1 cellular context compared by ENCODE assay signal in the genomic region with DNA sequence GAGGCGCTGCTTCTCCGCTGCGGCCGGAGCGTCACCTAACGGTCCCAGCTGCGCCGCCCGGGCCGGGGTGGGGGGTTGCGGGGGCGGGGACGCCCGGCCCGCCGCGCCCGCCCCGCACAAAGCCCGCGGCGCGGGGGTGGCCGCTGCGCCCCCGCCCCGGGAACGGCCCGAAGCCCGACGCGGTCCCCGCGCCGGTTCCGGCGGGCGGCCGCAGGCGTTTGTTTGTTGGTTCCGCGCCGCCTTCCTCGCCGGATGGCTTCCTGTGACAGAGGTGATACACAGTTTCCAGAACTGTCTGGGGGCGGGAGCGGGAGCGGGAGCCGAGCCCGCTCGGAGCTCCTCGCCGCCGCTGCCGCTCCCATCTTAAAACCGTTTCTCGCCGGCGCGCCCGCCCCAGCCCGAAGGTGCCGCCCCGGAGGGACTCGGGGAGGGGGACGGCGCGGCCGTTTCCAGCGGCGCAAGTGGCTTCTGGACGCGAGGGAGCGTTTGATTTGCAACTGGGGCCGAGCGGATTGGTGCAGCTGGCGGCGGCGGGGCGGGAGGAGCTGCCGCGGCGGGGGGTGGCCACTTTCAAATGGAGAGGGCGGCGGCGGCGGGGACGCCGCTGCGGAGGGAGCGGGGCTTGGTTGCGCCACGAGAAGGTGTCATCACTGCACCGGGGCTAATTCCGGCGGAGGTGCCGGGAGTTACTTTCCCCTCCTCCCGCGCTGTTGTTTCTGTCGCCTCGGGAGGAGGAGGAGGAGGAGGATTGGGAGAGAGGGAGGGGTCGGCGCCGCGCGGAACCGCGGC.
TF ChIP-seq lines count a peak whose summit lies in the region.

No MANE protein-coding gene starts in this region.

TF ChIP-seq in HepG2, 621 proteins besides CTCF, POLR2A, EP300 and RAD21 (continued from another document and continues in another):
- TF ChIP-seq, protein P1, sequence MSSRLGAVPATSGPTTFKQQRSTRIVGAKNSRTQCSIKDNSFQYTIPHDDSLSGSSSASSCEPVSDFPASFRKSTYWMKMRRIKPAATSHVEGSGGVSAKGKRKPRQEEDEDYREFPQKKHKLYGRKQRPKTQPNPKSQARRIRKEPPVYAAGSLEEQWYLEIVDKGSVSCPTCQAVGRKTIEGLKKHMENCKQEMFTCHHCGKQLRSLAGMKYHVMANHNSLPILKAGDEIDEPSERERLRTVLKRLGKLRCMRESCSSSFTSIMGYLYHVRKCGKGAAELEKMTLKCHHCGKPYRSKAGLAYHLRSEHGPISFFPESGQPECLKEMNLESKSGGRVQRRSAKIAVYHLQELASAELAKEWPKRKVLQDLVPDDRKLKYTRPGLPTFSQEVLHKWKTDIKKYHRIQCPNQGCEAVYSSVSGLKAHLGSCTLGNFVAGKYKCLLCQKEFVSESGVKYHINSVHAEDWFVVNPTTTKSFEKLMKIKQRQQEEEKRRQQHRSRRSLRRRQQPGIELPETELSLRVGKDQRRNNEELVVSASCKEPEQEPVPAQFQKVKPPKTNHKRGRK (CRISPR knock-in tag; IDR thresholded peaks at IDR 0.05), result no peak
- no peak for TF ChIP-seq ZEB1 (IDR thresholded peaks at IDR 0.05; ENCODE audit: insufficient replicate concordance, low read depth)
- TF ChIP-seq, protein P2, sequence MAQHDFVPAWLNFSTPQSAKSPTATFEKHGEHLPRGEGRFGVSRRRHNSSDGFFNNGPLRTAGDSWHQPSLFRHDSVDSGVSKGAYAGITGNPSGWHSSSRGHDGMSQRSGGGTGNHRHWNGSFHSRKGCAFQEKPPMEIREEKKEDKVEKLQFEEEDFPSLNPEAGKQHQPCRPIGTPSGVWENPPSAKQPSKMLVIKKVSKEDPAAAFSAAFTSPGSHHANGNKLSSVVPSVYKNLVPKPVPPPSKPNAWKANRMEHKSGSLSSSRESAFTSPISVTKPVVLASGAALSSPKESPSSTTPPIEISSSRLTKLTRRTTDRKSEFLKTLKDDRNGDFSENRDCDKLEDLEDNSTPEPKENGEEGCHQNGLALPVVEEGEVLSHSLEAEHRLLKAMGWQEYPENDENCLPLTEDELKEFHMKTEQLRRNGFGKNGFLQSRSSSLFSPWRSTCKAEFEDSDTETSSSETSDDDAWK (CRISPR knock-in tag; IDR thresholded peaks at IDR 0.05), result no peak
- no peak for TF ChIP-seq ZNF510 (CRISPR knock-in tag; IDR thresholded peaks at IDR 0.05; ENCODE audit: low read depth)
- TF ChIP-seq, protein P3, sequence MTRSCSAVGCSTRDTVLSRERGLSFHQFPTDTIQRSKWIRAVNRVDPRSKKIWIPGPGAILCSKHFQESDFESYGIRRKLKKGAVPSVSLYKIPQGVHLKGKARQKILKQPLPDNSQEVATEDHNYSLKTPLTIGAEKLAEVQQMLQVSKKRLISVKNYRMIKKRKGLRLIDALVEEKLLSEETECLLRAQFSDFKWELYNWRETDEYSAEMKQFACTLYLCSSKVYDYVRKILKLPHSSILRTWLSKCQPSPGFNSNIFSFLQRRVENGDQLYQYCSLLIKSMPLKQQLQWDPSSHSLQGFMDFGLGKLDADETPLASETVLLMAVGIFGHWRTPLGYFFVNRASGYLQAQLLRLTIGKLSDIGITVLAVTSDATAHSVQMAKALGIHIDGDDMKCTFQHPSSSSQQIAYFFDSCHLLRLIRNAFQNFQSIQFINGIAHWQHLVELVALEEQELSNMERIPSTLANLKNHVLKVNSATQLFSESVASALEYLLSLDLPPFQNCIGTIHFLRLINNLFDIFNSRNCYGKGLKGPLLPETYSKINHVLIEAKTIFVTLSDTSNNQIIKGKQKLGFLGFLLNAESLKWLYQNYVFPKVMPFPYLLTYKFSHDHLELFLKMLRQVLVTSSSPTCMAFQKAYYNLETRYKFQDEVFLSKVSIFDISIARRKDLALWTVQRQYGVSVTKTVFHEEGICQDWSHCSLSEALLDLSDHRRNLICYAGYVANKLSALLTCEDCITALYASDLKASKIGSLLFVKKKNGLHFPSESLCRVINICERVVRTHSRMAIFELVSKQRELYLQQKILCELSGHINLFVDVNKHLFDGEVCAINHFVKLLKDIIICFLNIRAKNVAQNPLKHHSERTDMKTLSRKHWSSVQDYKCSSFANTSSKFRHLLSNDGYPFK (CRISPR knock-in tag; IDR thresholded peaks at IDR 0.05; ENCODE audit: borderline replicate concordance), result peak; percentile 61; the same call in 1 of the 2 replicates
- TF ChIP-seq ZNF775 (CRISPR knock-in tag; IDR thresholded peaks at IDR 0.05; ENCODE audit: borderline replicate concordance), result no peak
- TF ChIP-seq TBX3 (IDR thresholded peaks at IDR 0.05; ENCODE audit: borderline replicate concordance), result peak; percentile 69
- TF ChIP-seq ISL2 (CRISPR knock-in tag; IDR thresholded peaks at IDR 0.05), result no peak
- TF ChIP-seq POLR2AphosphoS2 (IDR thresholded peaks at IDR 0.05; ENCODE audit: low read depth, low read length), result no peak
- TF ChIP-seq, protein P4, sequence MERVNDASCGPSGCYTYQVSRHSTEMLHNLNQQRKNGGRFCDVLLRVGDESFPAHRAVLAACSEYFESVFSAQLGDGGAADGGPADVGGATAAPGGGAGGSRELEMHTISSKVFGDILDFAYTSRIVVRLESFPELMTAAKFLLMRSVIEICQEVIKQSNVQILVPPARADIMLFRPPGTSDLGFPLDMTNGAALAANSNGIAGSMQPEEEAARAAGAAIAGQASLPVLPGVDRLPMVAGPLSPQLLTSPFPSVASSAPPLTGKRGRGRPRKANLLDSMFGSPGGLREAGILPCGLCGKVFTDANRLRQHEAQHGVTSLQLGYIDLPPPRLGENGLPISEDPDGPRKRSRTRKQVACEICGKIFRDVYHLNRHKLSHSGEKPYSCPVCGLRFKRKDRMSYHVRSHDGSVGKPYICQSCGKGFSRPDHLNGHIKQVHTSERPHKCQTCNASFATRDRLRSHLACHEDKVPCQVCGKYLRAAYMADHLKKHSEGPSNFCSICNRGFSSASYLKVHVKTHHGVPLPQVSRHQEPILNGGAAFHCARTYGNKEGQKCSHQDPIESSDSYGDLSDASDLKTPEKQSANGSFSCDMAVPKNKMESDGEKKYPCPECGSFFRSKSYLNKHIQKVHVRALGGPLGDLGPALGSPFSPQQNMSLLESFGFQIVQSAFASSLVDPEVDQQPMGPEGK (CRISPR knock-in tag; IDR thresholded peaks at IDR 0.05), result peak; percentile 87
- TF ChIP-seq ZNF260 (CRISPR knock-in tag; IDR thresholded peaks at IDR 0.05; ENCODE audit: borderline replicate concordance, low read depth), result no peak
- no peak for TF ChIP-seq KLF13 (CRISPR knock-in tag; IDR thresholded peaks at IDR 0.05)
- TF ChIP-seq HNRNPH1 (optimal IDR thresholded peaks at IDR 0.05; ENCODE audit: low read depth, low read length), result no peak
- 0 out of 2 replicates have a peak, but pooled peaks have one; percentile 26 for TF ChIP-seq JUNB (CRISPR knock-in tag; IDR thresholded peaks at IDR 0.05; ENCODE audit: borderline replicate concordance)
- TF ChIP-seq HOXA7 (CRISPR knock-in tag; IDR thresholded peaks at IDR 0.05), result no peak
- peak; percentile 73 for TF ChIP-seq YY1 (IDR thresholded peaks at IDR 0.05; ENCODE audit: insufficient read depth, insufficient replicate concordance, low read depth, low read length)
- TF ChIP-seq ZNF577 (CRISPR knock-in tag; IDR thresholded peaks at IDR 0.05; ENCODE audit: borderline replicate concordance, low read depth), result no peak
- TF ChIP-seq SMAD9 (CRISPR knock-in tag; IDR thresholded peaks at IDR 0.05), result no peak
- TF ChIP-seq, protein P5, sequence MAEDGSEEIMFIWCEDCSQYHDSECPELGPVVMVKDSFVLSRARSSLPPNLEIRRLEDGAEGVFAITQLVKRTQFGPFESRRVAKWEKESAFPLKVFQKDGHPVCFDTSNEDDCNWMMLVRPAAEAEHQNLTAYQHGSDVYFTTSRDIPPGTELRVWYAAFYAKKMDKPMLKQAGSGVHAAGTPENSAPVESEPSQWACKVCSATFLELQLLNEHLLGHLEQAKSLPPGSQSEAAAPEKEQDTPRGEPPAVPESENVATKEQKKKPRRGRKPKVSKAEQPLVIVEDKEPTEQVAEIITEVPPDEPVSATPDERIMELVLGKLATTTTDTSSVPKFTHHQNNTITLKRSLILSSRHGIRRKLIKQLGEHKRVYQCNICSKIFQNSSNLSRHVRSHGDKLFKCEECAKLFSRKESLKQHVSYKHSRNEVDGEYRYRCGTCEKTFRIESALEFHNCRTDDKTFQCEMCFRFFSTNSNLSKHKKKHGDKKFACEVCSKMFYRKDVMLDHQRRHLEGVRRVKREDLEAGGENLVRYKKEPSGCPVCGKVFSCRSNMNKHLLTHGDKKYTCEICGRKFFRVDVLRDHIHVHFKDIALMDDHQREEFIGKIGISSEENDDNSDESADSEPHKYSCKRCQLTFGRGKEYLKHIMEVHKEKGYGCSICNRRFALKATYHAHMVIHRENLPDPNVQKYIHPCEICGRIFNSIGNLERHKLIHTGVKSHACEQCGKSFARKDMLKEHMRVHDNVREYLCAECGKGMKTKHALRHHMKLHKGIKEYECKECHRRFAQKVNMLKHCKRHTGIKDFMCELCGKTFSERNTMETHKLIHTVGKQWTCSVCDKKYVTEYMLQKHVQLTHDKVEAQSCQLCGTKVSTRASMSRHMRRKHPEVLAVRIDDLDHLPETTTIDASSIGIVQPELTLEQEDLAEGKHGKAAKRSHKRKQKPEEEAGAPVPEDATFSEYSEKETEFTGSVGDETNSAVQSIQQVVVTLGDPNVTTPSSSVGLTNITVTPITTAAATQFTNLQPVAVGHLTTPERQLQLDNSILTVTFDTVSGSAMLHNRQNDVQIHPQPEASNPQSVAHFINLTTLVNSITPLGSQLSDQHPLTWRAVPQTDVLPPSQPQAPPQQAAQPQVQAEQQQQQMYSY (CRISPR knock-in tag; IDR thresholded peaks at IDR 0.05), result no peak; the same call in 1 of the 2 replicates
- TF ChIP-seq, protein P6, sequence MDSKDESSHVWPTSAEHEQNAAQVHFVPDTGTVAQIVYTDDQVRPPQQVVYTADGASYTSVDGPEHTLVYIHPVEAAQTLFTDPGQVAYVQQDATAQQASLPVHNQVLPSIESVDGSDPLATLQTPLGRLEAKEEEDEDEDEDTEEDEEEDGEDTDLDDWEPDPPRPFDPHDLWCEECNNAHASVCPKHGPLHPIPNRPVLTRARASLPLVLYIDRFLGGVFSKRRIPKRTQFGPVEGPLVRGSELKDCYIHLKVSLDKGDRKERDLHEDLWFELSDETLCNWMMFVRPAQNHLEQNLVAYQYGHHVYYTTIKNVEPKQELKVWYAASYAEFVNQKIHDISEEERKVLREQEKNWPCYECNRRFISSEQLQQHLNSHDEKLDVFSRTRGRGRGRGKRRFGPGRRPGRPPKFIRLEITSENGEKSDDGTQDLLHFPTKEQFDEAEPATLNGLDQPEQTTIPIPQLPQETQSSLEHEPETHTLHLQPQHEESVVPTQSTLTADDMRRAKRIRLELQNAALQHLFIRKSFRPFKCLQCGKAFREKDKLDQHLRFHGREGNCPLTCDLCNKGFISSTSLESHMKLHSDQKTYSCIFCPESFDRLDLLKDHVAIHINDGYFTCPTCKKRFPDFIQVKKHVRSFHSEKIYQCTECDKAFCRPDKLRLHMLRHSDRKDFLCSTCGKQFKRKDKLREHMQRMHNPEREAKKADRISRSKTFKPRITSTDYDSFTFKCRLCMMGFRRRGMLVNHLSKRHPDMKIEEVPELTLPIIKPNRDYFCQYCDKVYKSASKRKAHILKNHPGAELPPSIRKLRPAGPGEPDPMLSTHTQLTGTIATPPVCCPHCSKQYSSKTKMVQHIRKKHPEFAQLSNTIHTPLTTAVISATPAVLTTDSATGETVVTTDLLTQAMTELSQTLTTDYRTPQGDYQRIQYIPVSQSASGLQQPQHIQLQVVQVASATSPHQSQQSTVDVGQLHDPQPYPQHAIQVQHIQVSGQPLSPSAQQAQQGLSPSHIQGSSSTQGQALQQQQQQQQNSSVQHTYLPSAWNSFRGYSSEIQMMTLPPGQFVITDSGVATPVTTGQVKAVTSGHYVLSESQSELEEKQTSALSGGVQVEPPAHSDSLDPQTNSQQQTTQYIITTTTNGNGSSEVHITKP (CRISPR knock-in tag; IDR thresholded peaks at IDR 0.05; ENCODE audit: low read depth), result 0 out of 2 replicates have a peak, but pooled peaks have one; percentile 9
- TF ChIP-seq TARDBP (CRISPR knock-in tag; IDR thresholded peaks at IDR 0.05), result 0 out of 2 replicates have a peak, but pooled peaks have one; percentile 12
- no peak for TF ChIP-seq HNF4A (CRISPR knock-in tag; IDR thresholded peaks at IDR 0.05)
- no peak for TF ChIP-seq CENPX (CRISPR knock-in tag; IDR thresholded peaks at IDR 0.05)
- TF ChIP-seq, protein P7, sequence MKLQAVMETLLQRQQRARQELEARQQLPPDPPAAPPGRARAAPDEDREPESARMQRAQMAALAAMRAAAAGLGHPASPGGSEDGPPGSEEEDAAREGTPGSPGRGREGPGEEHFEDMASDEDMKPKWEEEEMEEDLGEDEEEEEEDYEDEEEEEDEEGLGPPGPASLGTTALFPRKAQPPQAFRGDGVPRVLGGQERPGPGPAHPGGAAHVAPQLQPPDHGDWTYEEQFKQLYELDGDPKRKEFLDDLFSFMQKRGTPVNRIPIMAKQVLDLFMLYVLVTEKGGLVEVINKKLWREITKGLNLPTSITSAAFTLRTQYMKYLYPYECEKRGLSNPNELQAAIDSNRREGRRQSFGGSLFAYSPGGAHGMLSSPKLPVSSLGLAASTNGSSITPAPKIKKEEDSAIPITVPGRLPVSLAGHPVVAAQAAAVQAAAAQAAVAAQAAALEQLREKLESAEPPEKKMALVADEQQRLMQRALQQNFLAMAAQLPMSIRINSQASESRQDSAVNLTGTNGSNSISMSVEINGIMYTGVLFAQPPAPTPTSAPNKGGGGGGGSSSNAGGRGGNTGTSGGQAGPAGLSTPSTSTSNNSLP (IDR thresholded peaks at IDR 0.05; ENCODE audit: low read depth, low read length), result 0 out of 2 replicates have a peak, but pooled peaks have one; percentile 18
- no peak for TF ChIP-seq NPAS2 (CRISPR knock-in tag; IDR thresholded peaks at IDR 0.05; ENCODE audit: borderline replicate concordance)
- TF ChIP-seq, protein P8, sequence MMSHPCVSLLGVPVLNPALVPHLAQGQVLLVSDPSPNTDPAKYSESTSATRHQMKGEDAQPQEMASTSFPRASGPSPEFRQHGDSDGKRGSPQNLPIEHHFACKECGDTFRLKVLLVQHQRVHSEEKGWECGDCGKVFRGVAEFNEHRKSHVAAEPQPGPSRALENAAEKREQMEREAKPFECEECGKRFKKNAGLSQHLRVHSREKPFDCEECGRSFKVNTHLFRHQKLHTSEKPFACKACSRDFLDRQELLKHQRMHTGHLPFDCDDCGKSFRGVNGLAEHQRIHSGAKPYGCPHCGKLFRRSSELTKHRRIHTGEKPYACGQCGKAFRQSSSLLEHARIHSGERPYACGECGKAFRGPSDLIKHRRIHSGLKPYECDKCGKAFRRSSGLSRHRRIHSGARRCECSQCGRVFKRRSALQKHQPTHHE (CRISPR knock-in tag; IDR thresholded peaks at IDR 0.05; ENCODE audit: borderline replicate concordance), result no peak
- peak; percentile 59; the same call in 1 of the 2 replicates for TF ChIP-seq MYC (CRISPR knock-in tag; IDR thresholded peaks at IDR 0.05; ENCODE audit: borderline replicate concordance)
- no peak for TF ChIP-seq ZNF232 (CRISPR knock-in tag; IDR thresholded peaks at IDR 0.05; ENCODE audit: borderline replicate concordance)
- TF ChIP-seq ASH2L (IDR thresholded peaks at IDR 0.05; ENCODE audit: insufficient read length, low read depth, low read length), result no peak
- no peak for TF ChIP-seq NKX3-1 (CRISPR knock-in tag; IDR thresholded peaks at IDR 0.05)
- no peak for TF ChIP-seq SNAI1 (CRISPR knock-in tag; IDR thresholded peaks at IDR 0.05; ENCODE audit: borderline replicate concordance)
- TF ChIP-seq, protein P9, sequence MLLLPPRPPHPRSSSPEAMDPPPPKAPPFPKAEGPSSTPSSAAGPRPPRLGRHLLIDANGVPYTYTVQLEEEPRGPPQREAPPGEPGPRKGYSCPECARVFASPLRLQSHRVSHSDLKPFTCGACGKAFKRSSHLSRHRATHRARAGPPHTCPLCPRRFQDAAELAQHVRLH (CRISPR knock-in tag; IDR thresholded peaks at IDR 0.05; ENCODE audit: borderline replicate concordance, low read depth), result no peak
- TF ChIP-seq NCOR1 (IDR thresholded peaks at IDR 0.05; ENCODE audit: borderline replicate concordance, low read length), result peak; percentile 28; the same call in 1 of the 2 replicates
- TF ChIP-seq GTF2F1 (IDR thresholded peaks at IDR 0.05; ENCODE audit: low read length), result no peak
- peak; percentile 47; the same call in 1 of the 2 replicates for TF ChIP-seq ZC3H13 (CRISPR knock-in tag; IDR thresholded peaks at IDR 0.05)
